ENCODE assay signal across 1 cellular context in genomic region chr6:11329841-11330765, GRCh38.
A peak's percentile ranks its signal among the peaks of the same experiment; 100 is the strongest.
TF ChIP-seq lines count a peak whose summit lies in the region.

No MANE protein-coding gene starts in this region.

TF ChIP-seq in K562, 482 proteins besides CTCF, POLR2A, EP300 and RAD21 (continued from another document):
- TF ChIP-seq E2F3 (CRISPR knock-in tag; IDR thresholded peaks at IDR 0.05): peak; percentile 44; the same call in 1 of the 2 replicates
- TF ChIP-seq ZNF79 (CRISPR knock-in tag; IDR thresholded peaks at IDR 0.05; ENCODE audit: low read depth): peak; percentile 98
- TF ChIP-seq PTRF (tag; IDR thresholded peaks at IDR 0.05): no peak
- TF ChIP-seq, protein P1, sequence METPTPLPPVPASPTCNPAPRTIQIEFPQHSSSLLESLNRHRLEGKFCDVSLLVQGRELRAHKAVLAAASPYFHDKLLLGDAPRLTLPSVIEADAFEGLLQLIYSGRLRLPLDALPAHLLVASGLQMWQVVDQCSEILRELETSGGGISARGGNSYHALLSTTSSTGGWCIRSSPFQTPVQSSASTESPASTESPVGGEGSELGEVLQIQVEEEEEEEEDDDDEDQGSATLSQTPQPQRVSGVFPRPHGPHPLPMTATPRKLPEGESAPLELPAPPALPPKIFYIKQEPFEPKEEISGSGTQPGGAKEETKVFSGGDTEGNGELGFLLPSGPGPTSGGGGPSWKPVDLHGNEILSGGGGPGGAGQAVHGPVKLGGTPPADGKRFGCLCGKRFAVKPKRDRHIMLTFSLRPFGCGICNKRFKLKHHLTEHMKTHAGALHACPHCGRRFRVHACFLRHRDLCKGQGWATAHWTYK (CRISPR knock-in tag; IDR thresholded peaks at IDR 0.05): peak; percentile 98
- no peak for TF ChIP-seq SMARCE1 (IDR thresholded peaks at IDR 0.05)
TF ChIP-seq in K562: peak in this region for 3.
